ENCODE assay signal across 14 cellular contexts in the genomic region with DNA sequence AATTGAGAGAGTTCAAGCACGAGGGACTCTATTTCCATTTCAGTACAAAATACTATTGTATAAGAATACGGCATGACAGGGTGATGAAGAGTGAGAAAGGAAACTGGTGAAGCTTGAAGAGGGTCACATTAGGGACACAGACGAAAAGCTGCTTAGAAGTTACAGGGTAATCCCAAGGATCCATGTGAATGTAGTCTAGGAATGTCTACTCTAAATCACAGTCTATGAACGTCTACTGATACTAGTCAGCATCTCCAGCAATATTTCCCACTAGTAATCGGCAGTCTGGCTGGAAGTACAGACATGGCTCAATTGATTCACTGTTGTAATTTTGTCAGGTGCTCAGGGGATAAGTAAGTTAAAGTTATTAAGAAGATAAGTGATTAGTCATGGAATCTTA.
"Had no signal": no experiment of that assay in that cellular context is flagged by ENCODE, and none has a peak within 500 bp of the region (broad histone marks: within the 10 kb centered on the region; RNA-seq: fewer than 3 reads in every experiment).

No MANE protein-coding gene starts in this region.

- H3K27ac ChIP-seq: ascending aorta, hepatocyte, left lung, thyroid gland had no signal

- ATAC-seq: activated CD8-positive, alpha-beta memory T cell treated with anti-CD3 and anti-CD28 coated beads, Interleukin-2, amount 10 ng/mL, durations not matched to agents 7 days and 5 days; esophagus mucosa; left lung; natural killer cell treated with Interleukin-12 subunit alpha and Interleukin-12 subunit beta and Interleukin-15 and Interleukin-18, amount 100 ng/mL, for 72 hours; stimulated activated memory B cell treated with anti-CD40 and anti-IgM and Interleukin-4, amounts not matched to agents 10 μg/mL and 1 μg/mL and 100 μg/mL, for 72 hours had no signal

- H3K79me2 ChIP-seq: hepatocyte had no signal

- H3K27me3 ChIP-seq: ascending aorta, hepatocyte, left lung, thyroid gland had no signal

- H3K4me2 ChIP-seq: hepatocyte had no signal

- H3K4me1 ChIP-seq: thyroid gland had no signal

- H3K36me3 ChIP-seq: left lung, thyroid gland had no signal

- H3K4me3 ChIP-seq: ascending aorta, hepatocyte, left lung, thyroid gland had no signal

- H3K9me3 ChIP-seq: ascending aorta, thyroid gland had no signal

- H2AFZ ChIP-seq: hepatocyte had no signal

- DNase-seq: activated CD4-positive, alpha-beta memory T cell treated with anti-CD3 and anti-CD28 coated beads for 36 hours; activated CD8-positive, alpha-beta memory T cell treated with anti-CD3 and anti-CD28 coated beads, Interleukin-2, amount 10 ng/mL, durations not matched to agents 7 days and 5 days; activated gamma-delta T cell treated with Interleukin-2 at 50 U/mL for 16 hours; activated T-cell treated with anti-CD3 and anti-CD28 coated beads, Interleukin-2, amount 50 U/mL, for 1 hour; left lung; mesenchymal stem cell; stimulated activated CD4-positive, alpha-beta T cell treated with anti-CD3 and anti-CD28 coated beads, Interleukin-12 subunit alpha, Interleukin-12 subunit beta, amount 100 ng/mL, for 4 hours; stimulated activated CD4-positive, alpha-beta T cell treated with anti-CD3 and anti-CD28 coated beads, Interleukin-2, amount 100 ng/mL, for 24 hours; thyroid gland had no signal
